Comparison of ENCODE assay signal across 2 cellular contexts in genomic region chr12:121127501-121127900, GRCh38.
TF ChIP-seq lines count a peak whose summit lies in the region.

No MANE protein-coding gene starts in this region.

TF ChIP-seq in K562, 482 proteins besides CTCF, POLR2A, EP300 and RAD21:
- TF ChIP-seq AFF1 (IDR thresholded peaks at IDR 0.05; ENCODE audit: low read depth in 1 of 2, partially characterized antibody in 2 of 2): no peak
- TF ChIP-seq ZKSCAN8 (CRISPR knock-in tag; IDR thresholded peaks at IDR 0.05): no peak
- TF ChIP-seq ADNP (tag; IDR thresholded peaks at IDR 0.05): no peak
- TF ChIP-seq, protein P1, sequence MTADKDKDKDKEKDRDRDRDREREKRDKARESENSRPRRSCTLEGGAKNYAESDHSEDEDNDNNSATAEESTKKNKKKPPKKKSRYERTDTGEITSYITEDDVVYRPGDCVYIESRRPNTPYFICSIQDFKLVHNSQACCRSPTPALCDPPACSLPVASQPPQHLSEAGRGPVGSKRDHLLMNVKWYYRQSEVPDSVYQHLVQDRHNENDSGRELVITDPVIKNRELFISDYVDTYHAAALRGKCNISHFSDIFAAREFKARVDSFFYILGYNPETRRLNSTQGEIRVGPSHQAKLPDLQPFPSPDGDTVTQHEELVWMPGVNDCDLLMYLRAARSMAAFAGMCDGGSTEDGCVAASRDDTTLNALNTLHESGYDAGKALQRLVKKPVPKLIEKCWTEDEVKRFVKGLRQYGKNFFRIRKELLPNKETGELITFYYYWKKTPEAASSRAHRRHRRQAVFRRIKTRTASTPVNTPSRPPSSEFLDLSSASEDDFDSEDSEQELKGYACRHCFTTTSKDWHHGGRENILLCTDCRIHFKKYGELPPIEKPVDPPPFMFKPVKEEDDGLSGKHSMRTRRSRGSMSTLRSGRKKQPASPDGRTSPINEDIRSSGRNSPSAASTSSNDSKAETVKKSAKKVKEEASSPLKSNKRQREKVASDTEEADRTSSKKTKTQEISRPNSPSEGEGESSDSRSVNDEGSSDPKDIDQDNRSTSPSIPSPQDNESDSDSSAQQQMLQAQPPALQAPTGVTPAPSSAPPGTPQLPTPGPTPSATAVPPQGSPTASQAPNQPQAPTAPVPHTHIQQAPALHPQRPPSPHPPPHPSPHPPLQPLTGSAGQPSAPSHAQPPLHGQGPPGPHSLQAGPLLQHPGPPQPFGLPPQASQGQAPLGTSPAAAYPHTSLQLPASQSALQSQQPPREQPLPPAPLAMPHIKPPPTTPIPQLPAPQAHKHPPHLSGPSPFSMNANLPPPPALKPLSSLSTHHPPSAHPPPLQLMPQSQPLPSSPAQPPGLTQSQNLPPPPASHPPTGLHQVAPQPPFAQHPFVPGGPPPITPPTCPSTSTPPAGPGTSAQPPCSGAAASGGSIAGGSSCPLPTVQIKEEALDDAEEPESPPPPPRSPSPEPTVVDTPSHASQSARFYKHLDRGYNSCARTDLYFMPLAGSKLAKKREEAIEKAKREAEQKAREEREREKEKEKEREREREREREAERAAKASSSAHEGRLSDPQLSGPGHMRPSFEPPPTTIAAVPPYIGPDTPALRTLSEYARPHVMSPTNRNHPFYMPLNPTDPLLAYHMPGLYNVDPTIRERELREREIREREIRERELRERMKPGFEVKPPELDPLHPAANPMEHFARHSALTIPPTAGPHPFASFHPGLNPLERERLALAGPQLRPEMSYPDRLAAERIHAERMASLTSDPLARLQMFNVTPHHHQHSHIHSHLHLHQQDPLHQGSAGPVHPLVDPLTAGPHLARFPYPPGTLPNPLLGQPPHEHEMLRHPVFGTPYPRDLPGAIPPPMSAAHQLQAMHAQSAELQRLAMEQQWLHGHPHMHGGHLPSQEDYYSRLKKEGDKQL (CRISPR knock-in tag; IDR thresholded peaks at IDR 0.05; ENCODE audit: borderline replicate concordance): no peak
- no peak for TF ChIP-seq MEF2D (tag; conservative IDR thresholded peaks at IDR 0.05; ENCODE audit: low read depth)
- no peak for TF ChIP-seq NUFIP1 (IDR thresholded peaks at IDR 0.05; ENCODE audit: partially characterized antibody)
- TF ChIP-seq RBM17 (IDR thresholded peaks at IDR 0.05; ENCODE audit: borderline replicate concordance, low read depth, low read length): no peak

TF ChIP-seq in liver, 16 proteins besides CTCF, POLR2A, EP300 and RAD21:
- TF ChIP-seq NR2F2 (IDR thresholded peaks at IDR 0.05) (peak; percentile 50), HNF4A (conservative IDR thresholded peaks at IDR 0.05) (peak in 1 of 2 donors; percentile 19), TAF1 (conservative IDR thresholded peaks at IDR 0.05) (no peak), EGR1 (IDR thresholded peaks at IDR 0.05; ENCODE audit: low read depth in 2 of 2) (no peak), SP1 (IDR thresholded peaks at IDR 0.05) (no peak)
